ENCODE assay signal across 8 cellular contexts in the genomic region with DNA sequence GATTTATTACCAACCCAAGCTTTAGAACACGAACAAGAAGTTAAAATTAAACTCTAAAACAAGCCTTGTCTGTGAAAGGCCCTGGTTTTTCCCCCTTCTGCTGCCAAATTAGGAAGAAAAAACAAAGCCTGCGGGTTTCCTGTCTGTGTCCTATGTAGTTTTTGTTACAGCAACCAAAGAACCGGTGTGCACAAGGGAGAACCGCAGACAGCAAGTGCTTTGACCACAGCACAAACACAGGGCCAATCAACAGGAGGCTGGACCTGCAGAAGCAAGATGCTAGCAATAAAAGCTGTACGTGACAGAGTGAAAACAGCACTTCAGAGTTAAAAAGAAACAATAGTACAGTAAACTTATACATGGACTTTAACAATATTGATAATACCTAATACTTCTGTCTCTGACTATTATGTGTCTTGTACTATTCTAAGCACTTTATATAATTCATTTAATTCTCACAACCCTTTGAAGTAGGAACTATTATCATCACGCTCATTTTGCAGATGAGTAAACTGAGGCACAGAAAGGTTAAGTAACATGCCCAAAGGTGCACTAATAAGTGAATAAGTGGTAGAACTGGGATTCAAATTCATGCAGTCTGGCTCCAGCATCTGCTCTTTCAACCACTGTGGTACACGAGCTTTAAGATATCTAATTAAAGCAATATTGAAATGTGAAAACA.
DNase-seq lines count a peak whose midpoint lies in the region; ATAC-seq, FAIRE-seq and TF ChIP-seq lines count a peak whose summit lies in the region.

No MANE protein-coding gene starts in this region.

- DNase-seq in Ammon's horn (ENCODE audit: low spot score) (peak; percentile 73), T-helper 2 cell (peak in 4 of 5 experiments; percentile 40 to 96 (median 76)), mucosa of descending colon (peak in 2 of 3 donors; percentile 55 to 68), urothelium cell line (ENCODE audit: low spot score) (peak; percentile 58), NCI-H526 (lab: John Stamatoyannopoulos, UW) (no peak)
- peak; percentile 89 for DNase-seq in central memory CD4-positive, alpha-beta T cell

- intact Hi-C loops in mucosa of descending colon (cut with DNase I, micrococcal nuclease) = no loop called here

- TF ChIP-seq CTCF in mucosa of descending colon (IDR thresholded peaks at IDR 0.05) = no peak

- no peaks in the 10 kb centered on the region for H3K9me3 ChIP-seq in mucosa of descending colon

- peak; percentile 54 for ATAC-seq in HG03196 (IDR thresholded peaks at IDR 0.05; ENCODE audit: unreplicated experiment)
- peak; percentile 59 for ATAC-seq in mucosa of descending colon

- no peak for FAIRE-seq in urothelium cell line (lab: Jason Lieb, UNC)

- no peaks in the 10 kb centered on the region for H3K36me3 ChIP-seq in mucosa of descending colon (ENCODE audit: low read depth)

- peaks cover 20% of the 10 kb centered on the region for H3K4me1 ChIP-seq in mucosa of descending colon (ENCODE audit: low read depth)

- peak; percentile 56 for TF ChIP-seq POLR2A in GM19099 (IDR thresholded peaks at IDR 0.05; ENCODE audit: extremely low read depth, insufficient read length, low read depth)

- H3K4me3 ChIP-seq in mucosa of descending colon = no peak overlapping the region

Comparison
In these comparisons a context has a peak if more than half of its experiments do, and no peak if none do; other contexts are left out.
1. DNase-seq: peak in Ammon's horn (single experiment), T-helper 2 cell (4 of 5), central memory CD4-positive, alpha-beta T cell (single experiment), mucosa of descending colon (2 of 3) and urothelium cell line (single experiment); none in NCI-H526 (0 of 2).